In genomic region chr6:26311012-26311384, GRCh38 we compare ENCODE assay signal across 1 cellular context.
TF ChIP-seq lines count a peak whose summit lies in the region.

No MANE protein-coding gene starts in this region.

TF ChIP-seq in HepG2, 621 proteins besides CTCF, POLR2A, EP300 and RAD21 (continued from another document and continues in another):
- TF ChIP-seq, protein P1, sequence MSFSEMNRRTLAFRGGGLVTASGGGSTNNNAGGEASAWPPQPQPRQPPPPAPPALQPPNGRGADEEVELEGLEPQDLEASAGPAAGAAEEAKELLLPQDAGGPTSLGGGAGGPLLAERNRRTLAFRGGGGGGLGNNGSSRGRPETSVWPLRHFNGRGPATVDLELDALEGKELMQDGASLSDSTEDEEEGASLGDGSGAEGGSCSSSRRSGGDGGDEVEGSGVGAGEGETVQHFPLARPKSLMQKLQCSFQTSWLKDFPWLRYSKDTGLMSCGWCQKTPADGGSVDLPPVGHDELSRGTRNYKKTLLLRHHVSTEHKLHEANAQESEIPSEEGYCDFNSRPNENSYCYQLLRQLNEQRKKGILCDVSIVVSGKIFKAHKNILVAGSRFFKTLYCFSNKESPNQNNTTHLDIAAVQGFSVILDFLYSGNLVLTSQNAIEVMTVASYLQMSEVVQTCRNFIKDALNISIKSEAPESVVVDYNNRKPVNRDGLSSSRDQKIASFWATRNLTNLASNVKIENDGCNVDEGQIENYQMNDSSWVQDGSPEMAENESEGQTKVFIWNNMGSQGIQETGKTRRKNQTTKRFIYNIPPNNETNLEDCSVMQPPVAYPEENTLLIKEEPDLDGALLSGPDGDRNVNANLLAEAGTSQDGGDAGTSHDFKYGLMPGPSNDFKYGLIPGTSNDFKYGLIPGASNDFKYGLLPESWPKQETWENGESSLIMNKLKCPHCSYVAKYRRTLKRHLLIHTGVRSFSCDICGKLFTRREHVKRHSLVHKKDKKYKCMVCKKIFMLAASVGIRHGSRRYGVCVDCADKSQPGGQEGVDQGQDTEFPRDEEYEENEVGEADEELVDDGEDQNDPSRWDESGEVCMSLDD (CRISPR knock-in tag; IDR thresholded peaks at IDR 0.05; ENCODE audit: borderline replicate concordance): no peak
- TF ChIP-seq FOXA3 (CRISPR knock-in tag; IDR thresholded peaks at IDR 0.05): 0 out of 2 replicates have a peak, but pooled peaks have one; percentile 7
- peak; percentile 92 for TF ChIP-seq PRPF4 (IDR thresholded peaks at IDR 0.05; ENCODE audit: low read depth, low read length, poor library complexity, severe bottlenecking)
- TF ChIP-seq ZNF44 (CRISPR knock-in tag; IDR thresholded peaks at IDR 0.05): no peak
- TF ChIP-seq AKAP8 (CRISPR knock-in tag; IDR thresholded peaks at IDR 0.05): no peak
- TF ChIP-seq HNF4G (IDR thresholded peaks at IDR 0.05; ENCODE audit: borderline replicate concordance, low read depth, low read length): peak; percentile 68
- no peak for TF ChIP-seq HNF4G (CRISPR knock-in tag; IDR thresholded peaks at IDR 0.05; ENCODE audit: borderline replicate concordance, low read depth)
- no peak for TF ChIP-seq SMARCE1 (IDR thresholded peaks at IDR 0.05; ENCODE audit: borderline replicate concordance)
- TF ChIP-seq ZNF33B (CRISPR knock-in tag; IDR thresholded peaks at IDR 0.05): no peak
- TF ChIP-seq MXD3 (CRISPR knock-in tag; IDR thresholded peaks at IDR 0.05): no peak
- no peak for TF ChIP-seq ARNT2 (CRISPR knock-in tag; IDR thresholded peaks at IDR 0.05; ENCODE audit: low read depth)
- no peak for TF ChIP-seq CBFB (CRISPR knock-in tag; IDR thresholded peaks at IDR 0.05)
- no peak for TF ChIP-seq ATF1 (CRISPR knock-in tag; IDR thresholded peaks at IDR 0.05)
- TF ChIP-seq E2F5 (CRISPR knock-in tag; conservative IDR thresholded peaks at IDR 0.05): no peak
- TF ChIP-seq ZNF136 (CRISPR knock-in tag; IDR thresholded peaks at IDR 0.05; ENCODE audit: low read depth): no peak
- no peak for TF ChIP-seq AGO2 (optimal IDR thresholded peaks at IDR 0.05; ENCODE audit: low read depth, low read length)
- TF ChIP-seq, protein P2, sequence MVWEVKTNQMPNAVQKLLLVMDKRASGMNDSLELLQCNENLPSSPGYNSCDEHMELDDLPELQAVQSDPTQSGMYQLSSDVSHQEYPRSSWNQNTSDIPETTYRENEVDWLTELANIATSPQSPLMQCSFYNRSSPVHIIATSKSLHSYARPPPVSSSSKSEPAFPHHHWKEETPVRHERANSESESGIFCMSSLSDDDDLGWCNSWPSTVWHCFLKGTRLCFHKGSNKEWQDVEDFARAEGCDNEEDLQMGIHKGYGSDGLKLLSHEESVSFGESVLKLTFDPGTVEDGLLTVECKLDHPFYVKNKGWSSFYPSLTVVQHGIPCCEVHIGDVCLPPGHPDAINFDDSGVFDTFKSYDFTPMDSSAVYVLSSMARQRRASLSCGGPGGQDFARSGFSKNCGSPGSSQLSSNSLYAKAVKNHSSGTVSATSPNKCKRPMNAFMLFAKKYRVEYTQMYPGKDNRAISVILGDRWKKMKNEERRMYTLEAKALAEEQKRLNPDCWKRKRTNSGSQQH (CRISPR knock-in tag; IDR thresholded peaks at IDR 0.05; ENCODE audit: low read depth): no peak
- TF ChIP-seq HNF4A (CRISPR knock-in tag; IDR thresholded peaks at IDR 0.05): peak; percentile 74
- TF ChIP-seq, protein P3, sequence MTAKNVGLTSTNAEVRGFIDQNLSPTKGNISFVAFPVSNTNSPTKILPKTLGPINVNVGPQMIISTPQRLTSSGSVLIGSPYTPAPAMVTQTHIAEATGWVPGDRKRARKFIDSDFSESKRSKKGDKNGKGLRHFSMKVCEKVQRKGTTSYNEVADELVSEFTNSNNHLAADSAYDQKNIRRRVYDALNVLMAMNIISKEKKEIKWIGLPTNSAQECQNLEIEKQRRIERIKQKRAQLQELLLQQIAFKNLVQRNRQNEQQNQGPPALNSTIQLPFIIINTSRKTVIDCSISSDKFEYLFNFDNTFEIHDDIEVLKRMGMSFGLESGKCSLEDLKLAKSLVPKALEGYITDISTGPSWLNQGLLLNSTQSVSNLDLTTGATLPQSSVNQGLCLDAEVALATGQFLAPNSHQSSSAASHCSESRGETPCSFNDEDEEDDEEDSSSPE (CRISPR knock-in tag; IDR thresholded peaks at IDR 0.05): no peak
- peak; percentile 35; the same call in 1 of the 2 replicates for TF ChIP-seq ELF3 (CRISPR knock-in tag; IDR thresholded peaks at IDR 0.05)
- TF ChIP-seq, protein P4, sequence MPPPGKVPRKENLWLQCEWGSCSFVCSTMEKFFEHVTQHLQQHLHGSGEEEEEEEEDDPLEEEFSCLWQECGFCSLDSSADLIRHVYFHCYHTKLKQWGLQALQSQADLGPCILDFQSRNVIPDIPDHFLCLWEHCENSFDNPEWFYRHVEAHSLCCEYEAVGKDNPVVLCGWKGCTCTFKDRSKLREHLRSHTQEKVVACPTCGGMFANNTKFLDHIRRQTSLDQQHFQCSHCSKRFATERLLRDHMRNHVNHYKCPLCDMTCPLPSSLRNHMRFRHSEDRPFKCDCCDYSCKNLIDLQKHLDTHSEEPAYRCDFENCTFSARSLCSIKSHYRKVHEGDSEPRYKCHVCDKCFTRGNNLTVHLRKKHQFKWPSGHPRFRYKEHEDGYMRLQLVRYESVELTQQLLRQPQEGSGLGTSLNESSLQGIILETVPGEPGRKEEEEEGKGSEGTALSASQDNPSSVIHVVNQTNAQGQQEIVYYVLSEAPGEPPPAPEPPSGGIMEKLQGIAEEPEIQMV (CRISPR knock-in tag; IDR thresholded peaks at IDR 0.05; ENCODE audit: low read depth): no peak
- no peak for TF ChIP-seq ATAD3A (CRISPR knock-in tag; IDR thresholded peaks at IDR 0.05)
- no peak for TF ChIP-seq CENPT (CRISPR knock-in tag; IDR thresholded peaks at IDR 0.05; ENCODE audit: low read depth)
- TF ChIP-seq ZBTB44 (CRISPR knock-in tag; IDR thresholded peaks at IDR 0.05): no peak
- TF ChIP-seq E2F1 (CRISPR knock-in tag; IDR thresholded peaks at IDR 0.05): 0 out of 2 replicates have a peak, but pooled peaks have one; percentile 3
- TF ChIP-seq ZNF260 (CRISPR knock-in tag; IDR thresholded peaks at IDR 0.05; ENCODE audit: borderline replicate concordance, low read depth): no peak
- TF ChIP-seq ZNF326 (CRISPR knock-in tag; IDR thresholded peaks at IDR 0.05; ENCODE audit: borderline replicate concordance): no peak
- TF ChIP-seq MBNL3 (CRISPR knock-in tag; conservative IDR thresholded peaks at IDR 0.05): no peak
- no peak for TF ChIP-seq PHF5A (CRISPR knock-in tag; IDR thresholded peaks at IDR 0.05; ENCODE audit: low read depth, unreplicated experiment)
- TF ChIP-seq, protein P5, sequence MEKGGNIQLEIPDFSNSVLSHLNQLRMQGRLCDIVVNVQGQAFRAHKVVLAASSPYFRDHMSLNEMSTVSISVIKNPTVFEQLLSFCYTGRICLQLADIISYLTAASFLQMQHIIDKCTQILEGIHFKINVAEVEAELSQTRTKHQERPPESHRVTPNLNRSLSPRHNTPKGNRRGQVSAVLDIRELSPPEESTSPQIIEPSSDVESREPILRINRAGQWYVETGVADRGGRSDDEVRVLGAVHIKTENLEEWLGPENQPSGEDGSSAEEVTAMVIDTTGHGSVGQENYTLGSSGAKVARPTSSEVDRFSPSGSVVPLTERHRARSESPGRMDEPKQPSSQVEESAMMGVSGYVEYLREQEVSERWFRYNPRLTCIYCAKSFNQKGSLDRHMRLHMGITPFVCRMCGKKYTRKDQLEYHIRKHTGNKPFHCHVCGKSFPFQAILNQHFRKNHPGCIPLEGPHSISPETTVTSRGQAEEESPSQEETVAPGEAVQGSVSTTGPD (CRISPR knock-in tag; IDR thresholded peaks at IDR 0.05): no peak
- TF ChIP-seq, protein P6, sequence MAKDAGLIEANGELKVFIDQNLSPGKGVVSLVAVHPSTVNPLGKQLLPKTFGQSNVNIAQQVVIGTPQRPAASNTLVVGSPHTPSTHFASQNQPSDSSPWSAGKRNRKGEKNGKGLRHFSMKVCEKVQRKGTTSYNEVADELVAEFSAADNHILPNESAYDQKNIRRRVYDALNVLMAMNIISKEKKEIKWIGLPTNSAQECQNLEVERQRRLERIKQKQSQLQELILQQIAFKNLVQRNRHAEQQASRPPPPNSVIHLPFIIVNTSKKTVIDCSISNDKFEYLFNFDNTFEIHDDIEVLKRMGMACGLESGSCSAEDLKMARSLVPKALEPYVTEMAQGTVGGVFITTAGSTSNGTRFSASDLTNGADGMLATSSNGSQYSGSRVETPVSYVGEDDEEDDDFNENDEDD (CRISPR knock-in tag; IDR thresholded peaks at IDR 0.05; ENCODE audit: borderline replicate concordance): no peak
- TF ChIP-seq HHEX (CRISPR knock-in tag; IDR thresholded peaks at IDR 0.05): no peak
- no peak for TF ChIP-seq ZSCAN21 (CRISPR knock-in tag; IDR thresholded peaks at IDR 0.05; ENCODE audit: borderline replicate concordance)
- no peak for TF ChIP-seq ATRX (CRISPR knock-in tag; IDR thresholded peaks at IDR 0.05; ENCODE audit: borderline replicate concordance)
- no peak for TF ChIP-seq ZNF672 (CRISPR knock-in tag; IDR thresholded peaks at IDR 0.05)
- TF ChIP-seq CREM (IDR thresholded peaks at IDR 0.05): 0 out of 2 replicates have a peak, but pooled peaks have one; percentile 1
- no peak for TF ChIP-seq CREM (CRISPR knock-in tag; IDR thresholded peaks at IDR 0.05)
- TF ChIP-seq, protein P7, sequence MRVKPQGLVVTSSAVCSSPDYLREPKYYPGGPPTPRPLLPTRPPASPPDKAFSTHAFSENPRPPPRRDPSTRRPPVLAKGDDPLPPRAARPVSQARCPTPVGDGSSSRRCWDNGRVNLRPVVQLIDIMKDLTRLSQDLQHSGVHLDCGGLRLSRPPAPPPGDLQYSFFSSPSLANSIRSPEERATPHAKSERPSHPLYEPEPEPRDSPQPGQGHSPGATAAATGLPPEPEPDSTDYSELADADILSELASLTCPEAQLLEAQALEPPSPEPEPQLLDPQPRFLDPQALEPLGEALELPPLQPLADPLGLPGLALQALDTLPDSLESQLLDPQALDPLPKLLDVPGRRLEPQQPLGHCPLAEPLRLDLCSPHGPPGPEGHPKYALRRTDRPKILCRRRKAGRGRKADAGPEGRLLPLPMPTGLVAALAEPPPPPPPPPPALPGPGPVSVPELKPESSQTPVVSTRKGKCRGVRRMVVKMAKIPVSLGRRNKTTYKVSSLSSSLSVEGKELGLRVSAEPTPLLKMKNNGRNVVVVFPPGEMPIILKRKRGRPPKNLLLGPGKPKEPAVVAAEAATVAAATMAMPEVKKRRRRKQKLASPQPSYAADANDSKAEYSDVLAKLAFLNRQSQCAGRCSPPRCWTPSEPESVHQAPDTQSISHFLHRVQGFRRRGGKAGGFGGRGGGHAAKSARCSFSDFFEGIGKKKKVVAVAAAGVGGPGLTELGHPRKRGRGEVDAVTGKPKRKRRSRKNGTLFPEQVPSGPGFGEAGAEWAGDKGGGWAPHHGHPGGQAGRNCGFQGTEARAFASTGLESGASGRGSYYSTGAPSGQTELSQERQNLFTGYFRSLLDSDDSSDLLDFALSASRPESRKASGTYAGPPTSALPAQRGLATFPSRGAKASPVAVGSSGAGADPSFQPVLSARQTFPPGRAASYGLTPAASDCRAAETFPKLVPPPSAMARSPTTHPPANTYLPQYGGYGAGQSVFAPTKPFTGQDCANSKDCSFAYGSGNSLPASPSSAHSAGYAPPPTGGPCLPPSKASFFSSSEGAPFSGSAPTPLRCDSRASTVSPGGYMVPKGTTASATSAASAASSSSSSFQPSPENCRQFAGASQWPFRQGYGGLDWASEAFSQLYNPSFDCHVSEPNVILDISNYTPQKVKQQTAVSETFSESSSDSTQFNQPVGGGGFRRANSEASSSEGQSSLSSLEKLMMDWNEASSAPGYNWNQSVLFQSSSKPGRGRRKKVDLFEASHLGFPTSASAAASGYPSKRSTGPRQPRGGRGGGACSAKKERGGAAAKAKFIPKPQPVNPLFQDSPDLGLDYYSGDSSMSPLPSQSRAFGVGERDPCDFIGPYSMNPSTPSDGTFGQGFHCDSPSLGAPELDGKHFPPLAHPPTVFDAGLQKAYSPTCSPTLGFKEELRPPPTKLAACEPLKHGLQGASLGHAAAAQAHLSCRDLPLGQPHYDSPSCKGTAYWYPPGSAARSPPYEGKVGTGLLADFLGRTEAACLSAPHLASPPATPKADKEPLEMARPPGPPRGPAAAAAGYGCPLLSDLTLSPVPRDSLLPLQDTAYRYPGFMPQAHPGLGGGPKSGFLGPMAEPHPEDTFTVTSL (CRISPR knock-in tag; IDR thresholded peaks at IDR 0.05; ENCODE audit: borderline replicate concordance): no peak
- no peak for TF ChIP-seq ZSCAN30 (CRISPR knock-in tag; IDR thresholded peaks at IDR 0.05)
- TF ChIP-seq, protein P8, sequence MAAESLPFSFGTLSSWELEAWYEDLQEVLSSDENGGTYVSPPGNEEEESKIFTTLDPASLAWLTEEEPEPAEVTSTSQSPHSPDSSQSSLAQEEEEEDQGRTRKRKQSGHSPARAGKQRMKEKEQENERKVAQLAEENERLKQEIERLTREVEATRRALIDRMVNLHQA (CRISPR knock-in tag; IDR thresholded peaks at IDR 0.05): no peak
- no peak for TF ChIP-seq ATF7-NPFF (CRISPR knock-in tag; IDR thresholded peaks at IDR 0.05; ENCODE audit: low read depth)
- TF ChIP-seq YY1 (IDR thresholded peaks at IDR 0.05; ENCODE audit: insufficient read depth, insufficient replicate concordance, low read depth, low read length): no peak
- no peak for TF ChIP-seq GABPB1 (CRISPR knock-in tag; IDR thresholded peaks at IDR 0.05)
